11 cellular contexts compared by ENCODE assay signal in the genomic region with DNA sequence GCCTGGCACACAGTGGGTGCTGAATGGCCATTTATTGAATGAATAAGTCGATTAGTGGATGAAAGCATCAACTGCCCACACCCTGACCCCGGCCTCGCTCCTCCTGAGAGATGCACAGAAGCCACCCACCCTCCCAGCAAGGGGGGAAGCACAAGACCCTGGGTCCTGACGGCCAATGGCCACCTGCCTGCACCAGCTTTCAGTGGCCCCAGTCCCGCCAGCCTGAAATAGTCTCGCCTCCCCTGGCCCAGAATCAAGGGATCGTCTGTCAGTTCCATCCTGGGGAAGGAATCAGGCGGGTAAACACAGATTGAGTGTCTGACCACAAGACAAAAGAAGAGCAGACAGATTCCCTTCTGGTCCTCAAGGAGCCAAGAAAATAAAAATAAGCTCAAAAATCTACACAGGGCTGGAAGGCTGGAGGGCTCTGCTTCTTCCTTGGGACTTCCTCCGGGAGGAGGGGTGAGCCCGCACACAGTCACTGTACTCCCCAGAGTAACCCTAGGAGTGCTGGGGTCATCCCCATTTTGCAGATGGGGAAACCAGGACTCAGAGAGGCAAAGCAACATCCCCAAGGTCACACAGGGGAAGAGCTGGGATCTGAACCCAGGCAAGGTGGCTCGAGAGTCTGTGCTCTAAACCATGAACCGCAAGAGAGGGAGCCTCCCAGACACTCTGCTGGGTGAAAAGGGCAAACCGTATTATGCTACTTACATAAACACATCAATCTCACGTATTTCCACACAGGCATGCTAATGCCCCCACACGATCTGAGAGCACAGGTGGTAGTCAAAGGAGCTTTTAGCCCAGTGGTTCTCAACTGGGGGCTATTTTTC. TPM values are rescaled to one million over a fixed set of nuclear protein-coding genes. Genes with fewer than 3 reads are reported as not detected.
A peak's percentile ranks its signal among the peaks of the same experiment; 100 is the strongest.
DNase-seq lines count a peak whose midpoint lies in the region; ATAC-seq, FAIRE-seq and TF ChIP-seq lines count a peak whose summit lies in the region.
"Had no signal": no experiment of that assay in that cellular context is flagged by ENCODE, and none has a peak within 500 bp of the region (broad histone marks: within the 10 kb centered on the region; RNA-seq: fewer than 3 reads in every experiment).

No MANE protein-coding gene starts in this region.

- TF ChIP-seq POLR2A in GM12892 (IDR thresholded peaks at IDR 0.05; ENCODE audit: low read depth, low read length) = no peak; the same call in 1 of the 2 replicates

- H3K4me3 ChIP-seq in upper lobe of right lung = peak overlapping the region; percentile 16

- peaks cover 60% of the 10 kb centered on the region for H3K4me1 ChIP-seq in upper lobe of right lung

- H3K36me3 ChIP-seq in upper lobe of right lung = no peaks in the 10 kb centered on the region

- intact Hi-C loops in upper lobe of right lung (cut with DNase I) = loop anchor here (10.0 kb wide), 1 partner anchor 65 kb away; no protein-coding TSS in a partner anchor

- no peaks in the 10 kb centered on the region for H3K9me3 ChIP-seq in upper lobe of right lung

- DNase-seq in stimulated activated CD4-positive, alpha-beta T cell treated with anti-CD3 and anti-CD28 coated beads, Interleukin-15, amount 100 ng/mL, for 24 hours = peak; percentile 15
- no peak for DNase-seq in stimulated activated CD4-positive, alpha-beta T cell treated with anti-CD3 and anti-CD28 coated beads, Interleukin-12 subunit alpha, Interleukin-12 subunit beta, amount 100 ng/mL, for 4 hours
- DNase-seq in midbrain (lab: John Stamatoyannopoulos, UW) (peak; percentile 33), upper lobe of right lung (no peak), glutamatergic neuron (no peak), GM12892 (ENCODE audit: insufficient read length) (no peak)
- DNase-seq: effector CD8-positive, alpha-beta T cell; left cardiac atrium; NCI-H1105 treated with DMSO at 0.1 percent for 48 hours had no signal

- no peaks in the 10 kb centered on the region for H3K9me3 Mint-ChIP-seq in activated naive CD8-positive, alpha-beta T cell (ENCODE audit: low read depth)
- H3K9me3 Mint-ChIP-seq in glutamatergic neuron (ENCODE audit: unreplicated experiment) = peaks cover 4% of the 10 kb centered on the region

- H3K27ac ChIP-seq in upper lobe of right lung = peak overlapping the region; percentile 11

- no peaks in the 10 kb centered on the region for H3K27me3 ChIP-seq in upper lobe of right lung

- no peaks in the 10 kb centered on the region for H3K27me3 Mint-ChIP-seq in activated naive CD8-positive, alpha-beta T cell
- peaks cover 4% of the 10 kb centered on the region for H3K27me3 Mint-ChIP-seq in glutamatergic neuron (ENCODE audit: unreplicated experiment)

- H3K36me3 Mint-ChIP-seq in activated naive CD8-positive, alpha-beta T cell = no peaks in the 10 kb centered on the region
- H3K36me3 Mint-ChIP-seq in glutamatergic neuron (ENCODE audit: unreplicated experiment) = no peaks in the 10 kb centered on the region

- ATAC-seq in upper lobe of right lung (no peak), GM21723 (IDR thresholded peaks at IDR 0.05; ENCODE audit: unreplicated experiment) (no peak)
- ATAC-seq: left cardiac atrium had no signal

- peaks cover 92% of the 10 kb centered on the region for H3K4me1 Mint-ChIP-seq in activated naive CD8-positive, alpha-beta T cell (ENCODE audit: low read depth)
- H3K4me1 Mint-ChIP-seq in glutamatergic neuron (ENCODE audit: low read depth, unreplicated experiment) = peaks cover 42% of the 10 kb centered on the region

- FAIRE-seq in GM12892 (lab: Jason Lieb, UNC) = no peak

- H3K4me3 Mint-ChIP-seq in activated naive CD8-positive, alpha-beta T cell = peak overlapping the region; percentile 71
- H3K4me3 Mint-ChIP-seq in glutamatergic neuron (ENCODE audit: unreplicated experiment) = no peak overlapping the region

- TF ChIP-seq CTCF in upper lobe of right lung (IDR thresholded peaks at IDR 0.05) (no peak), glutamatergic neuron (IDR thresholded peaks at IDR 0.05; ENCODE audit: partially characterized antibody, unreplicated experiment) (no peak)

- peak overlapping the region; percentile 95 for H3K27ac Mint-ChIP-seq in activated naive CD8-positive, alpha-beta T cell
- H3K27ac Mint-ChIP-seq in glutamatergic neuron (ENCODE audit: unreplicated experiment) = no peak overlapping the region

RNA-seq across cellular contexts. Expression of gene PREX1, which starts 7.8 kb away (rescaled TPM):
- total RNA-seq in upper lobe of right lung (66.0 TPM), glutamatergic neuron (ENCODE audit: unreplicated experiment) (235 TPM)
- polyA plus RNA-seq in GM12892 (2012; ENCODE audit: missing spikeins) = 46.2 TPM

Comparison
In these comparisons a context has a peak if more than half of its experiments do, and no peak if none do; other contexts are left out.
1. DNase-seq: peak in stimulated activated CD4-positive, alpha-beta T cell treated with anti-CD3 and anti-CD28 coated beads, Interleukin-15, amount 100 ng/mL, for 24 hours (single experiment) and midbrain (single experiment); none in stimulated activated CD4-positive, alpha-beta T cell treated with anti-CD3 and anti-CD28 coated beads, Interleukin-12 subunit alpha, Interleukin-12 subunit beta, amount 100 ng/mL, for 4 hours (single experiment), upper lobe of right lung (single experiment), glutamatergic neuron (single experiment) and GM12892 (single experiment).